Comparison of ENCODE assay signal across 8 cellular contexts in the genomic region with DNA sequence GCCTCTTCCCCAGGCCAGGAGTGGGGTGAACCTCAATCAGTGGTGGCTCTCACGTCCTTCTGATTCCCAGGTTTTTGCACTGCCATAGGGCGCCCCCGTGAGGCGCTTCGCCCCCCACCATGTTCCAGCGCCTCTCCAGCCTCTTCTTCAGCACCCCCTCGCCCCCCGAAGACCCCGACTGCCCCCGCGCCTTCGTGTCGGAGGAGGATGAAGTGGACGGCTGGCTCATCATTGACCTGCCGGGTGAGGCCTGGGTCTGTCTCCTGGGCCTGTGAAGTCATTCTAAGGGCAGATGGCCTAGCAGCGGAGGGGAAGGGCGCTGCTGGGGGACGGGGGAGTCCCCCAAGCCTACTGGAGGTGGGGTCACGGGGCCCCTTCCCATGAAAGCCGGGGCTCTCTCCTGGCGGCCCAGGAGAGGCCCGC. TPM values are rescaled to one million over a fixed set of nuclear protein-coding genes. Genes with fewer than 3 reads are reported as not detected.
DNase-seq lines count a peak whose midpoint lies in the region; ATAC-seq and TF ChIP-seq lines count a peak whose summit lies in the region.

No MANE protein-coding gene starts in this region.

- peak; percentile 56 for DNase-seq in activated gamma-delta T cell treated with Interleukin-2 at 50 U/mL for 16 hours
- no peak for DNase-seq in activated gamma-delta T cell (lab: John Stamatoyannopoulos, UW)
- DNase-seq in HPDE6-E6E7 (ENCODE audit: extremely low spot score) = peak; percentile 54
- peak in 38 of 51 donors; percentile 8 to 80 (median 42) for DNase-seq in hypothalamus (lab: John Stamatoyannopoulos, UW)
- peak; percentile 79 for DNase-seq in sciatic nerve (ENCODE audit: low spot score)

- peak overlapping the region; percentile 47 for H3K27ac ChIP-seq in angular gyrus (ENCODE audit: low read depth, low read length)

- ATAC-seq in SK-N-SH treated with all-trans-retinoic acid at 6 μM for 48 hours (peak; percentile 36), sciatic nerve (peak; percentile 40), HG03565 (IDR thresholded peaks at IDR 0.05; ENCODE audit: unreplicated experiment) (no peak)

- intact Hi-C loops in sciatic nerve (cut with DNase I) = loop anchor here (10.0 kb wide), 1 partner anchor 124 kb away; no protein-coding TSS in a partner anchor

TF ChIP-seq in SK-N-SH treated with all-trans-retinoic acid at 6 μM for 48 hours, 23 proteins besides CTCF, POLR2A, EP300 and RAD21:
- TF ChIP-seq, protein P1, sequence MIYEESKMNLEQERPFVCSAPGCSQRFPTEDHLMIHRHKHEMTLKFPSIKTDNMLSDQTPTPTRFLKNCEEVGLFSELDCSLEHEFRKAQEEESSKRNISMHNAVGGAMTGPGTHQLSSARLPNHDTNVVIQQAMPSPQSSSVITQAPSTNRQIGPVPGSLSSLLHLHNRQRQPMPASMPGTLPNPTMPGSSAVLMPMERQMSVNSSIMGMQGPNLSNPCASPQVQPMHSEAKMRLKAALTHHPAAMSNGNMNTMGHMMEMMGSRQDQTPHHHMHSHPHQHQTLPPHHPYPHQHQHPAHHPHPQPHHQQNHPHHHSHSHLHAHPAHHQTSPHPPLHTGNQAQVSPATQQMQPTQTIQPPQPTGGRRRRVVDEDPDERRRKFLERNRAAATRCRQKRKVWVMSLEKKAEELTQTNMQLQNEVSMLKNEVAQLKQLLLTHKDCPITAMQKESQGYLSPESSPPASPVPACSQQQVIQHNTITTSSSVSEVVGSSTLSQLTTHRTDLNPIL (CRISPR knock-in tag; IDR thresholded peaks at IDR 0.05; ENCODE audit: low read depth) = no peak
- TF ChIP-seq ZC3H10 (CRISPR knock-in tag; IDR thresholded peaks at IDR 0.05) (no peak), PPARA (CRISPR knock-in tag; IDR thresholded peaks at IDR 0.05; ENCODE audit: borderline replicate concordance) (no peak), ZFP3 (CRISPR knock-in tag; IDR thresholded peaks at IDR 0.05) (no peak), ESRRG (CRISPR knock-in tag; IDR thresholded peaks at IDR 0.05) (no peak), ARNTL (CRISPR knock-in tag; IDR thresholded peaks at IDR 0.05; ENCODE audit: borderline replicate concordance, low read depth) (no peak), TCF4 (CRISPR knock-in tag; IDR thresholded peaks at IDR 0.05; ENCODE audit: borderline replicate concordance) (no peak), ZNF565 (CRISPR knock-in tag; conservative IDR thresholded peaks at IDR 0.05; ENCODE audit: low read depth) (no peak; the same call in 1 of the 2 replicates), OSR1 (CRISPR knock-in tag; IDR thresholded peaks at IDR 0.05) (no peak)

RNA-seq across cellular contexts. Expression of a gene that starts 4.5 kb away (rescaled TPM):
- total RNA-seq in sciatic nerve = 36.9 TPM

RNA-seq across cellular contexts. Expression of a gene that starts 31.7 kb away (rescaled TPM):
- 28.2 TPM for total RNA-seq in sciatic nerve
